8 cellular contexts compared by ENCODE assay signal in the genomic region with DNA sequence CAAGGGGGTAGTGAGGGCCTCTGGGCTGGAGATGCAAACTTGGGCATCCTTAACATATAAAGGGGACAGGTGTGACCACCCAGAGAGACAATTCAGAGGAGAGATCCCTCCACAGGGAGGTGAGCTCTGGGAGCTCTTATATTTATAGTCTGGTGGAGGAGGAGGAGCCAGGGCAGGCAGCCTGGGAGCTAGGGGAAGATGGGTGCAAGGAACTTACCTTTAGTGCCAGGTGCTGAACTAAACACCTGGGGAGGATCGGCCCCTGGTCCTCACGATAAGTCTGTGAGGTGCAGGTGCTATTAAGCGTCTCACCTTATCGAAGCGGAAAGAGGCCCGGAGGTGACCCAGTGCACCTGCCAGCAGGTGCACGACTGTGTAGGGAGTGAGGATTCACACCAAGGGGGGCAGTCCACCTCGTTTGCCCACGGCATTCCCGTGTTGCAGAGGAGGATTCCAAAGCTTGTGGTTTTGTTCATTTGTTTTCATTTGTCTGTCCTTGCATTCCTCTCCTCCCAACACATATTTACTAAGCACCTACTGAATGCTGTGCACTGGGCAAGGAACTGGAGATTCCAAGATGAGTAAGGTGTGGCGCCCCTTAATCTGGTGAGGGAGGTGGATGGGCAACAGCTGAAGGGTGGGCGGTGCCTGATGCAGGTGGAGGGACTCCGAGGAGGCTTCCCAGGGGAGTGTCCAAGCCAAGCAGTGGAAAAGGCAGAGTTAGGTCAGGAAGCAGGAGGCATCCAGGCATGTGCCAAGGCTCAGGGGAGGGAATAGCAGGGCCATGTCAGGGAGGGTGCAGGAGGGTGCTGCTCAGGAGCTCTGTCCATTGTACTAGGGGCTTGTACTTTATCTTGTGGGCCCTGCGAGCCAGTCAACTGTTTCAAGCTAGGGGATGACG. TPM values are rescaled to one million over a fixed set of nuclear protein-coding genes. Genes with fewer than 3 reads are reported as not detected.
DNase-seq lines count a peak whose midpoint lies in the region; ATAC-seq and TF ChIP-seq lines count a peak whose summit lies in the region.
"Had no signal": no experiment of that assay in that cellular context is flagged by ENCODE, and none has a peak within 500 bp of the region (broad histone marks: within the 10 kb centered on the region; RNA-seq: fewer than 3 reads in every experiment).

No MANE protein-coding gene starts in this region.

- CTCF ChIA-PET in Panc1 (lab: Charles Lee): no interaction called here

- DNase-seq in Panc1 (ENCODE audit: low read depth, low spot score) (no peak), HuH-7.5 (ENCODE audit: low spot score) (no peak), activated gamma-delta T cell treated with Interleukin-2 at 50 U/mL for 16 hours (no peak)
- DNase-seq: activated CD8-positive, alpha-beta T cell treated with anti-CD3 and anti-CD28 coated beads for 36 hours had no signal

- ATAC-seq in Panc1 (peak; percentile 59), GM18511 (IDR thresholded peaks at IDR 0.05; ENCODE audit: unreplicated experiment) (no peak)
- ATAC-seq: activated CD8-positive, alpha-beta T cell treated with anti-CD3 and anti-CD28 coated beads for 36 hours had no signal

- H3K9ac ChIP-seq in HUES48 (ENCODE audit: low read depth, low read length) (no peak overlapping the region), iPS-15b (ENCODE audit: low read depth, low read length) (no peak overlapping the region), subcutaneous abdominal adipose tissue (ENCODE audit: low read length in 5 of 5) (peak overlapping the region in 4 of 5 donors; percentile 21 to 54 (median 37))

- no TSS peak for BruUV-seq in Panc1 (replicated peaks; lab: Mats Ljungman, UMichigan)

- H3K36me3 ChIP-seq in HUES48 (ENCODE audit: control insufficient read depth, insufficient read depth, low read length) (peaks cover 3% of the 10 kb centered on the region; the same call in 1 of the 2 replicates), Panc1 (ENCODE audit: control insufficient read depth, insufficient read depth, low read length) (no peaks in the 10 kb centered on the region), iPS-15b (ENCODE audit: control insufficient read depth, insufficient read depth, low read length) (no peaks in the 10 kb centered on the region), subcutaneous abdominal adipose tissue (ENCODE audit: control insufficient read depth in 5 of 5, insufficient read depth in 5 of 5, low read length in 5 of 5) (no peaks in the 10 kb centered on the region)

- no peak for TF ChIP-seq CTCF in Panc1 (IDR thresholded peaks at IDR 0.05)

- intact Hi-C loops in Panc1 (cut with micrococcal nuclease; ENCODE audit: unreplicated experiment): no loop called here

- H3K27ac ChIP-seq in HUES48 (ENCODE audit: low read depth, low read length): peak overlapping the region; percentile 46
- no peak overlapping the region; the same call in 1 of the 2 replicates for H3K27ac ChIP-seq in Panc1 (ENCODE audit: low read length)
- no peak overlapping the region for H3K27ac ChIP-seq in subcutaneous abdominal adipose tissue (ENCODE audit: low read depth, low read length)

- H3K4me1 ChIP-seq in HUES48 (ENCODE audit: control insufficient read depth, insufficient read depth, low read length) (peaks cover 66% of the 10 kb centered on the region), Panc1 (ENCODE audit: control insufficient read depth, insufficient read depth, low read length) (peaks cover 12% of the 10 kb centered on the region), iPS-15b (ENCODE audit: control insufficient read depth, insufficient read depth, low read length) (peaks cover 53% of the 10 kb centered on the region), subcutaneous abdominal adipose tissue (ENCODE audit: control insufficient read depth in 5 of 5, insufficient read depth in 5 of 5, low read length in 5 of 5) (peaks cover 11 to 37% (median 33%) of the 10 kb centered on the region in 5 donors)

- POLR2A ChIA-PET in Panc1 (lab: Charles Lee): no interaction called here

- no peak overlapping the region; the same call in 1 of the 2 replicates for H3K4me3 ChIP-seq in HUES48 (ENCODE audit: low read depth, low read length)
- no peak overlapping the region for H3K4me3 ChIP-seq in Panc1 (ENCODE audit: low read depth in 2 of 2, low read length in 2 of 2)
- peak overlapping the region; percentile 15 for H3K4me3 ChIP-seq in iPS-15b (ENCODE audit: low read depth, low read length)
- H3K4me3 ChIP-seq in subcutaneous abdominal adipose tissue (ENCODE audit: low read depth in 1 of 5, low read length in 5 of 5): no peak overlapping the region

- in situ Hi-C loops in Panc1 (cut with HindIII; ENCODE audit: low pct_unique_long_range_greater_than_20kb, low sequenced_read_pairs): no loop called here

- H3K9me3 ChIP-seq in HUES48 (ENCODE audit: control insufficient read depth, insufficient read depth, low read length) (no peaks in the 10 kb centered on the region), Panc1 (ENCODE audit: control insufficient read depth, insufficient read depth, low read depth, low read length) (no peaks in the 10 kb centered on the region), iPS-15b (ENCODE audit: control insufficient read depth, insufficient read depth, low read length) (no peaks in the 10 kb centered on the region), subcutaneous abdominal adipose tissue (ENCODE audit: control insufficient read depth in 5 of 5, low read length in 5 of 5) (no peaks in the 10 kb centered on the region)

- no peaks in the 10 kb centered on the region for H3K27me3 ChIP-seq in HUES48 (ENCODE audit: control insufficient read depth, insufficient read depth, low read length)
- no peaks in the 10 kb centered on the region for H3K27me3 ChIP-seq in Panc1 (ENCODE audit: control insufficient read depth, insufficient read depth, low read length)
- no peaks in the 10 kb centered on the region for H3K27me3 ChIP-seq in iPS-15b (ENCODE audit: control insufficient read depth, insufficient read depth, low read length)
- no peaks in the 10 kb centered on the region for H3K27me3 ChIP-seq in subcutaneous abdominal adipose tissue (ENCODE audit: control insufficient read depth in 5 of 5, insufficient read depth in 4 of 5, low read length in 5 of 5)

RNA-seq across cellular contexts. Expression of a gene that starts 11.4 kb away (rescaled TPM):
- 5.9 TPM for total RNA-seq in Panc1 (2021; ENCODE audit: unreplicated experiment)
- 7.2 TPM for polyA plus RNA-seq in Panc1 (2012; ENCODE audit: insufficient read length)
- total RNA-seq: activated CD8-positive, alpha-beta T cell treated with anti-CD3 and anti-CD28 coated beads for 36 hours had no signal

Comparison
In these comparisons a context has a peak if more than half of its experiments do, and no peak if none do; other contexts are left out.
1. H3K9ac ChIP-seq: peak in subcutaneous abdominal adipose tissue (4 of 5); none in HUES48 (single experiment) and iPS-15b (single experiment).